20 cellular contexts compared by ENCODE assay signal in the genomic region with DNA sequence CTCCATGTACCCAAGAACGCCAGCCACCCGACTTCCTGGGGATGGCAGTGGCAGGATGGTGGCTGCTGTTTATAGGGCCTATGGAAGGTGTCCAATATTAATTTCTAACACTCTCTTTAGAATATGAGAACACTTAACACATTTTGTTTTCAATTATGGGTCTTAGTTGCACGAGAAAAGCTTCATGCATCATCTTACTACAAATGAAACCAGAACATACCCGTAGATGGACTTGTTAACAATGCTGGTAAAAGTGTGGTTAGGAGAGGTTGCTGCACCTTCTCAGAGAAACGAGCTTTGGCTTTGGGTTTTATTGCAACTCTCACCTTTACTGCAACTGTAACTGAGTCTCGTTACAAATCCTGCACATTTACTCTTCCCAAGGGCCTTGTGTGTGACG.
DNase-seq lines count a peak whose midpoint lies in the region; ATAC-seq and TF ChIP-seq lines count a peak whose summit lies in the region.
"Had no signal": no experiment of that assay in that cellular context is flagged by ENCODE, and none has a peak within 500 bp of the region (broad histone marks: within the 10 kb centered on the region; RNA-seq: fewer than 3 reads in every experiment).

No MANE protein-coding gene starts in this region.

- no peak for TF ChIP-seq CTCF in endothelial cell (IDR thresholded peaks at IDR 0.05; ENCODE audit: unreplicated experiment)

- H3K27me3 Mint-ChIP-seq in activated T-cell treated with anti-CD3 and anti-CD28 coated beads, Interleukin-2, amount 50 U/mL, for 72 hours (ENCODE audit: low read depth) = no peaks in the 10 kb centered on the region
- no peaks in the 10 kb centered on the region for H3K27me3 Mint-ChIP-seq in T-helper 1 cell treated with Interleukin-12 subunit alpha and Interleukin-12 subunit beta and Interleukin-4 antibody, amounts not matched to agents 30 μg/mL and 1 μg/mL, for 36 hours (ENCODE audit: low read depth)
- H3K27me3 Mint-ChIP-seq in immature natural killer cell (ENCODE audit: low read depth in 3 of 3) = peaks cover 2 to 6% (median 4%) of the 10 kb centered on the region in 3 donors
- H3K27me3 Mint-ChIP-seq in endothelial cell (ENCODE audit: unreplicated experiment) = no peaks in the 10 kb centered on the region
- H3K27me3 Mint-ChIP-seq: CD4-positive, CD25-positive, alpha-beta regulatory T cell had no signal

- H3K9me3 Mint-ChIP-seq in activated T-cell treated with anti-CD3 and anti-CD28 coated beads, Interleukin-2, amount 50 U/mL, for 72 hours = peaks cover 0 to 2% of the 10 kb centered on the region in 2 donors
- peaks cover 3% of the 10 kb centered on the region for H3K9me3 Mint-ChIP-seq in T-helper 1 cell treated with Interleukin-12 subunit alpha and Interleukin-12 subunit beta and Interleukin-4 antibody, amounts not matched to agents 30 μg/mL and 1 μg/mL, for 36 hours
- H3K9me3 Mint-ChIP-seq in immature natural killer cell (no peaks in the 10 kb centered on the region), endothelial cell (ENCODE audit: unreplicated experiment) (no peaks in the 10 kb centered on the region)

- H3K4me3 Mint-ChIP-seq in activated T-cell treated with anti-CD3 and anti-CD28 coated beads, Interleukin-2, amount 50 U/mL, for 72 hours = peak overlapping the region in 1 of 2 donors; percentile 3
- H3K4me3 Mint-ChIP-seq in T-helper 1 cell treated with Interleukin-12 subunit alpha and Interleukin-12 subunit beta and Interleukin-4 antibody, amounts not matched to agents 30 μg/mL and 1 μg/mL, for 36 hours = no peak overlapping the region
- H3K4me3 Mint-ChIP-seq in immature natural killer cell (peak overlapping the region; percentile 55 to 73 (median 65)), endothelial cell (ENCODE audit: unreplicated experiment) (no peak overlapping the region)
- H3K4me3 Mint-ChIP-seq: CD4-positive, CD25-positive, alpha-beta regulatory T cell had no signal

- in situ Hi-C loops in KBM-7 (cut with MboI; ENCODE audit: low pct_unique_long_range_greater_than_20kb, low sequenced_read_pairs) = no loop called here

- H3K36me3 Mint-ChIP-seq in activated T-cell treated with anti-CD3 and anti-CD28 coated beads, Interleukin-2, amount 50 U/mL, for 72 hours (ENCODE audit: insufficient read depth in 2 of 2) = peaks cover 0 to 1% of the 10 kb centered on the region in 2 donors
- H3K36me3 Mint-ChIP-seq in T-helper 1 cell treated with Interleukin-12 subunit alpha and Interleukin-12 subunit beta and Interleukin-4 antibody, amounts not matched to agents 30 μg/mL and 1 μg/mL, for 36 hours (ENCODE audit: low read depth) = peaks cover 5% of the 10 kb centered on the region
- H3K36me3 Mint-ChIP-seq in immature natural killer cell (peaks cover 0 to 12% (median 9%) of the 10 kb centered on the region in 3 donors), endothelial cell (ENCODE audit: low read depth, unreplicated experiment) (no peaks in the 10 kb centered on the region)
- H3K36me3 Mint-ChIP-seq: CD4-positive, CD25-positive, alpha-beta regulatory T cell had no signal

- peak; percentile 44 to 74 for ATAC-seq in activated T-cell treated with anti-CD3 and anti-CD28 coated beads, Interleukin-2, amount 50 U/mL, for 72 hours (replicated peaks in 1 of 2)
- ATAC-seq in GM21825 (IDR thresholded peaks at IDR 0.05; ENCODE audit: unreplicated experiment) = no peak
- ATAC-seq: HepG2, PC-3 had no signal

- no peaks in the 10 kb centered on the region for H3K4me1 Mint-ChIP-seq in activated T-cell treated with anti-CD3 and anti-CD28 coated beads, Interleukin-2, amount 50 U/mL, for 72 hours (ENCODE audit: low read depth)
- peaks cover 32% of the 10 kb centered on the region for H3K4me1 Mint-ChIP-seq in T-helper 1 cell treated with Interleukin-12 subunit alpha and Interleukin-12 subunit beta and Interleukin-4 antibody, amounts not matched to agents 30 μg/mL and 1 μg/mL, for 36 hours (ENCODE audit: low read depth)
- peaks cover 42 to 80% of the 10 kb centered on the region in 2 donors for H3K4me1 Mint-ChIP-seq in immature natural killer cell
- no peaks in the 10 kb centered on the region for H3K4me1 Mint-ChIP-seq in endothelial cell (ENCODE audit: unreplicated experiment)

- no peak overlapping the region for H3K27ac Mint-ChIP-seq in activated T-cell treated with anti-CD3 and anti-CD28 coated beads, Interleukin-2, amount 50 U/mL, for 72 hours
- H3K27ac Mint-ChIP-seq in T-helper 1 cell treated with Interleukin-12 subunit alpha and Interleukin-12 subunit beta and Interleukin-4 antibody, amounts not matched to agents 30 μg/mL and 1 μg/mL, for 36 hours = peak overlapping the region; percentile 59
- H3K27ac Mint-ChIP-seq in immature natural killer cell (peak overlapping the region; percentile 93 to 98 (median 96)), endothelial cell (ENCODE audit: unreplicated experiment) (no peak overlapping the region)
- H3K27ac Mint-ChIP-seq: CD4-positive, CD25-positive, alpha-beta regulatory T cell had no signal

- DNase-seq in activated T-cell treated with anti-CD3 and anti-CD28 coated beads, Interleukin-2, amount 50 U/mL, for 72 hours = no peak
- DNase-seq in activated T-cell treated with anti-CD3 and anti-CD28 coated beads, Interleukin-2, amount 50 U/mL, for 48 hours = no peak
- DNase-seq in immature natural killer cell (peak; percentile 66 to 78 (median 76)), endothelial cell (ENCODE audit: low spot score) (no peak), KBM-7 (no peak)
- DNase-seq: BE2C; Calu3; CD4-positive, CD25-positive, alpha-beta regulatory T cell; GOT3; KG1; MV-4-11; NCI-H187; NCI-H2107; NCI-H2227 treated with DMSO at 0.1 percent for 48 hours; NCI-H510A treated with DMSO at 0.1 percent for 48 hours; NCI-H774; PC-3 had no signal

Comparison
In these comparisons a context has a peak if more than half of its experiments do, and no peak if none do; other contexts are left out.
1. DNase-seq: peak in immature natural killer cell (3 of 3); none in activated T-cell treated with anti-CD3 and anti-CD28 coated beads, Interleukin-2, amount 50 U/mL, for 72 hours (0 of 2), activated T-cell treated with anti-CD3 and anti-CD28 coated beads, Interleukin-2, amount 50 U/mL, for 48 hours (0 of 2), endothelial cell (single experiment) and KBM-7 (single experiment).
2. H3K27ac Mint-ChIP-seq: peak in T-helper 1 cell treated with Interleukin-12 subunit alpha and Interleukin-12 subunit beta and Interleukin-4 antibody, amounts not matched to agents 30 μg/mL and 1 μg/mL, for 36 hours (single experiment) and immature natural killer cell (6 of 6); none in activated T-cell treated with anti-CD3 and anti-CD28 coated beads, Interleukin-2, amount 50 U/mL, for 72 hours (single experiment) and endothelial cell (single experiment).
3. H3K4me3 Mint-ChIP-seq: peak in immature natural killer cell (5 of 5); none in T-helper 1 cell treated with Interleukin-12 subunit alpha and Interleukin-12 subunit beta and Interleukin-4 antibody, amounts not matched to agents 30 μg/mL and 1 μg/mL, for 36 hours (single experiment) and endothelial cell (single experiment).